ENCODE assay signal across 10 cellular contexts in the genomic region with DNA sequence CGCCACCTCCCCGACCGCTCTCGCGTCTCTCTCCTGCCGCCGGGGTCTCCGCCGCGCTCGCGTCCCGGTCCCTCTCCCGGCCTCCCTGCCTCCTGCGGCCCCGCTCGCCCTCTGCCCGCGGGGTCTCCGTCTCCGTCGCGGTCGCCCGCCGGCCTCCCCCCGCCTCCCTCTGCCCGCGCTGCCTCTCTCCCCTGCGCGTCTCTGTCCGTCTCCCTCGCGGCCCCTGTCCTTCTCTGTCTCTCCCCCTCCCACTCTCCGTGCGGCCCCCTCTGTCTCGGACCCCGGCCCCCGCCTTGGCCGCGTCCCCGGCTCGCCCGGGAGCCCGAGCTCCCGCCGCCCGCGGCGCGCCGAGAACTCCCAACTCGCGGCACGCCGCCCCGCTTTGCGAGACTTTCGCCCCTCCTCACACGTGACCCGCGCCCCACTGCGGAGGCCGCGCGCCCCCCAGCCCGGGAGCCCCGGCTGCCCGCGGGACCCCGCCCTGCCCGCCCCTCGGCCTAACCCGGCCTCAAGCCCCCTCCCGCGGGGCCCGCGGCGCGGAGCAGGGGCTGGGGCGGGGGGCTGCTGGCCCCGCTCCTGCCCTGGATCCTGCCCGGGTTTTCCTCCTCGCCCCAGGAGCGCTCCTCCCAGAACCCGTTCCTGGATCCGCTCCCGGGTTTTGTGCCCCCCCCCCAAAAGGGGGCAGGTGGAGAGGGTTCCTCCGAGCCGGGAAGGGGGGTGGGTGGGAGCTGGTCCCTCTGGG. TPM values are rescaled to one million over a fixed set of nuclear protein-coding genes. Genes with fewer than 3 reads are reported as not detected.
DNase-seq lines count a peak whose midpoint lies in the region; ATAC-seq, FAIRE-seq and TF ChIP-seq lines count a peak whose summit lies in the region.
"Had no signal": no experiment of that assay in that cellular context is flagged by ENCODE, and none has a peak within 500 bp of the region (broad histone marks: within the 10 kb centered on the region; RNA-seq: fewer than 3 reads in every experiment).

No MANE protein-coding gene starts in this region.

- peak overlapping the region; percentile 14 for H3K4me2 ChIP-seq in endothelial cell of umbilical vein (ENCODE audit: insufficient read depth, low read length)

- dilution Hi-C loops in endothelial cell of umbilical vein (cut with MboI; ENCODE audit: extremely low pct_ligation_motif_present, low sequenced_read_pairs) = no loop called here

- CTCF ChIA-PET in endothelial cell of umbilical vein (lab: Charles Lee) = interaction anchor here (1.4 kb wide), 1 partner anchor 8 kb away, joined by 4 read pairs; no protein-coding TSS in a partner anchor

- H3K9ac ChIP-seq in NT2/D1 (ENCODE audit: insufficient read length, low read depth) (peak overlapping the region; percentile 50), endothelial cell of umbilical vein (replicated peaks; ENCODE audit: extremely low read depth, insufficient read depth, low read length) (no peak overlapping the region)

- H3K9me1 ChIP-seq in endothelial cell of umbilical vein (replicated peaks; ENCODE audit: control insufficient read depth, extremely low read depth, insufficient read depth, low read length) = no peaks in the 10 kb centered on the region

- H3K36me3 ChIP-seq in NT2/D1 (ENCODE audit: insufficient read depth, insufficient read length, low read length) (no peaks in the 10 kb centered on the region), endothelial cell of umbilical vein (ENCODE audit: control insufficient read depth in 2 of 2, extremely low read depth in 1 of 2, insufficient read depth in 2 of 2, low read length in 2 of 2) (no peaks in the 10 kb centered on the region), prostate gland (no peaks in the 10 kb centered on the region)

- POLR2A ChIA-PET in endothelial cell of umbilical vein (lab: Charles Lee) = no interaction called here

- DNase-seq in GM20000 (ENCODE audit: low spot score) (peak; percentile 54), NT2/D1 (ENCODE audit: low read depth, low spot score) (no peak), endothelial cell of umbilical vein (ENCODE audit: low read depth, low spot score) (no peak), prostate gland (ENCODE audit: low spot score) (no peak), midbrain (lab: John Stamatoyannopoulos, UW) (no peak), KG1 (lab: John Stamatoyannopoulos, UW) (no peak)
- no peak for DNase-seq in activated CD8-positive, alpha-beta memory T cell treated with anti-CD3 and anti-CD28 coated beads, Interleukin-2, amount 50 U/mL, for 4 hours

- peaks cover 20% of the 10 kb centered on the region for H3K4me1 ChIP-seq in NT2/D1 (ENCODE audit: insufficient read depth, insufficient read length)
- no peaks in the 10 kb centered on the region for H3K4me1 ChIP-seq in endothelial cell of umbilical vein (ENCODE audit: control insufficient read depth, extremely low read depth, insufficient read depth, low read length)
- H3K4me1 ChIP-seq in prostate gland (replicated peaks) = no peaks in the 10 kb centered on the region

- H3K9me3 ChIP-seq in NT2/D1 (ENCODE audit: insufficient read depth, low read length) (no peaks in the 10 kb centered on the region), endothelial cell of umbilical vein (replicated peaks; ENCODE audit: control insufficient read depth, insufficient read depth, low read length) (no peaks in the 10 kb centered on the region), prostate gland (no peaks in the 10 kb centered on the region)

- no peak for ATAC-seq in HG02678 (IDR thresholded peaks at IDR 0.05; ENCODE audit: unreplicated experiment)

- no peaks in the 10 kb centered on the region for H3K79me2 ChIP-seq in endothelial cell of umbilical vein (ENCODE audit: control insufficient read depth, insufficient read depth, low read length)

- H4K20me1 ChIP-seq in endothelial cell of umbilical vein (replicated peaks; ENCODE audit: control insufficient read depth, extremely low read depth, insufficient read depth, low read length) = no peaks in the 10 kb centered on the region

- intact Hi-C loops in endothelial cell of umbilical vein (cut with micrococcal nuclease) (no loop called here), prostate gland (cut with DNase I) (no loop called here)

- peak overlapping the region; percentile 36 for H3K4me3 ChIP-seq in NT2/D1 (ENCODE audit: insufficient read length, low read depth)
- peak overlapping the region in 1 of 3 experiments; percentile 32 for H3K4me3 ChIP-seq in endothelial cell of umbilical vein (replicated peaks in 1 of 3; ENCODE audit: insufficient read depth in 1 of 3, low read depth in 1 of 3, low read length in 3 of 3)
- peak overlapping the region; percentile 23 to 45 for H3K4me3 ChIP-seq in prostate gland

- H3K27ac ChIP-seq in endothelial cell of umbilical vein (ENCODE audit: insufficient read depth, low read depth, low read length) (no peak overlapping the region), prostate gland (no peak overlapping the region)

- H3K27me3 ChIP-seq in NT2/D1 (ENCODE audit: insufficient read depth, insufficient read length) (peaks cover 76% of the 10 kb centered on the region), endothelial cell of umbilical vein (ENCODE audit: control insufficient read depth in 2 of 2, insufficient read depth in 2 of 2, low read length in 2 of 2) (peaks cover 50 to 54% of the 10 kb centered on the region in 2 experiments), prostate gland (replicated peaks; ENCODE audit: insufficient read depth) (no peaks in the 10 kb centered on the region)

- TF ChIP-seq POLR2A in endothelial cell of umbilical vein (IDR thresholded peaks at IDR 0.05; ENCODE audit: low read depth, low read length) = no peak
- no peak for TF ChIP-seq POLR2A in prostate gland (IDR thresholded peaks at IDR 0.05)

- BruUV-seq in endothelial cell of umbilical vein (replicated peaks; lab: Mats Ljungman, UMichigan) = no TSS peak

- WGBS in prostate gland = 2% methylated on average over 55 of the region's 90 CpGs

- FAIRE-seq in endothelial cell of umbilical vein (lab: Jason Lieb, UNC) = no peak

- peak overlapping the region; percentile 42 for H2AFZ ChIP-seq in endothelial cell of umbilical vein (ENCODE audit: low read depth, low read length)

- no peak for TF ChIP-seq CTCF in GM20000 (IDR thresholded peaks at IDR 0.05; ENCODE audit: extremely low read depth, missing control alignments)
- no peak for TF ChIP-seq CTCF in endothelial cell of umbilical vein (IDR thresholded peaks at IDR 0.05; ENCODE audit: extremely low read depth in 1 of 2, insufficient read depth in 1 of 2, low read depth in 1 of 2, low read length in 2 of 2)
- TF ChIP-seq CTCF in prostate gland (IDR thresholded peaks at IDR 0.05) = no peak

TF ChIP-seq in endothelial cell of umbilical vein, 7 proteins besides CTCF, POLR2A, EP300 and RAD21:
- TF ChIP-seq, protein P1, sequence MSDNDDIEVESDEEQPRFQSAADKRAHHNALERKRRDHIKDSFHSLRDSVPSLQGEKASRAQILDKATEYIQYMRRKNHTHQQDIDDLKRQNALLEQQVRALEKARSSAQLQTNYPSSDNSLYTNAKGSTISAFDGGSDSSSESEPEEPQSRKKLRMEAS (IDR thresholded peaks at IDR 0.05; ENCODE audit: insufficient read depth, insufficient read length) = no peak
- no peak for TF ChIP-seq JUN (IDR thresholded peaks at IDR 0.05; ENCODE audit: borderline replicate concordance, insufficient read depth, insufficient read length, low read depth)
- no peak for TF ChIP-seq POLR2AphosphoS5 (IDR thresholded peaks at IDR 0.05; ENCODE audit: insufficient read depth, low read depth, low read length)
- TF ChIP-seq GATA2 (IDR thresholded peaks at IDR 0.05; ENCODE audit: insufficient read depth, insufficient read length, low read depth, low read length) = no peak
- no peak for TF ChIP-seq FOS (IDR thresholded peaks at IDR 0.05; ENCODE audit: borderline replicate concordance, insufficient read depth, low read length)
- TF ChIP-seq EZH2 (IDR thresholded peaks at IDR 0.05; ENCODE audit: borderline replicate concordance, low read depth, low read length, severe bottlenecking) = no peak

RNA-seq across cellular contexts. Expression of a gene that starts 0.7 kb away (rescaled TPM):
- total RNA-seq in endothelial cell of umbilical vein = not detected in 2 replicates
- not detected in 2 replicates for polyA plus RNA-seq in endothelial cell of umbilical vein
- polyA plus RNA-seq in endothelial cell of umbilical vein (2011; cell fraction: cytosol; rRNA removed) = not detected in 2 replicates
- polyA plus RNA-seq in endothelial cell of umbilical vein (2011; cell fraction: nucleus; rRNA removed) = not detected in 2 replicates
- polyA plus RNA-seq in endothelial cell of umbilical vein (2012) = not detected in 2 replicates
- polyA minus RNA-seq in endothelial cell of umbilical vein = not detected in 2 replicates
- not detected for polyA minus RNA-seq in endothelial cell of umbilical vein (2011; cell fraction: cytosol; rRNA and poly(A)+ RNA removed)
- polyA minus RNA-seq in endothelial cell of umbilical vein (2011; cell fraction: nucleus; rRNA and poly(A)+ RNA removed) = not detected in 2 replicates
- total RNA-seq in prostate gland = 1 to 10 TPM in 1 of 2 donors, not detected in 1; 3.2 TPM
- total RNA-seq: mononuclear cell, NCI-H460 had no signal

RNA-seq across cellular contexts. Expression of a gene that starts 12.2 kb away (rescaled TPM):
- total RNA-seq in endothelial cell of umbilical vein = 28.6 and 40.2 TPM in 2 replicates
- 61.3 and 64.2 TPM in 2 replicates for polyA plus RNA-seq in endothelial cell of umbilical vein
- polyA plus RNA-seq in endothelial cell of umbilical vein (2011; cell fraction: cytosol; rRNA removed) = 43.3 and 51.0 TPM in 2 replicates
- polyA plus RNA-seq in endothelial cell of umbilical vein (2011; cell fraction: nucleus; rRNA removed) = 14.6 and 14.7 TPM in 2 replicates
- 38.8 and 48.6 TPM in 2 replicates for polyA plus RNA-seq in endothelial cell of umbilical vein (2012)
- polyA minus RNA-seq in endothelial cell of umbilical vein = 36.3 and 46.6 TPM in 2 replicates
- 6.3 TPM for polyA minus RNA-seq in endothelial cell of umbilical vein (2011; cell fraction: cytosol; rRNA and poly(A)+ RNA removed)
- 6.4 and 6.6 TPM in 2 replicates for polyA minus RNA-seq in endothelial cell of umbilical vein (2011; cell fraction: nucleus; rRNA and poly(A)+ RNA removed)
- 10 to 100 TPM; 13.8 to 25.4 TPM for total RNA-seq in prostate gland
- total RNA-seq: mononuclear cell had no signal

RNA-seq across cellular contexts. Expression of a gene that starts 50.4 kb away (rescaled TPM):
- total RNA-seq in endothelial cell of umbilical vein (377 and 393 TPM in 2 replicates), prostate gland (100 to 1,000 TPM; 374 to 600 TPM)
- 402 and 454 TPM in 2 replicates for polyA plus RNA-seq in endothelial cell of umbilical vein
- polyA plus RNA-seq in endothelial cell of umbilical vein (2011; cell fraction: cytosol; rRNA removed) = 166 and 206 TPM in 2 replicates
- polyA plus RNA-seq in endothelial cell of umbilical vein (2011; cell fraction: nucleus; rRNA removed) = 1,464 and 1,816 TPM in 2 replicates
- 151 and 173 TPM in 2 replicates for polyA plus RNA-seq in endothelial cell of umbilical vein (2012)
- polyA minus RNA-seq in endothelial cell of umbilical vein = 863 and 927 TPM in 2 replicates
- polyA minus RNA-seq in endothelial cell of umbilical vein (2011; cell fraction: cytosol; rRNA and poly(A)+ RNA removed) = 170 TPM
- polyA minus RNA-seq in endothelial cell of umbilical vein (2011; cell fraction: nucleus; rRNA and poly(A)+ RNA removed) = 787 and 915 TPM in 2 replicates
